Comparison of ENCODE assay signal across 10 cellular contexts in genomic region chr13:108508263-108508662, GRCh38.
DNase-seq lines count a peak whose midpoint lies in the region; ATAC-seq and TF ChIP-seq lines count a peak whose summit lies in the region.
"Had no signal": no experiment of that assay in that cellular context is flagged by ENCODE, and none has a peak within 500 bp of the region (broad histone marks: within the 10 kb centered on the region; RNA-seq: fewer than 3 reads in every experiment).

No MANE protein-coding gene starts in this region.

- no peak overlapping the region for H2BK120ac ChIP-seq in mesenchymal stem cell (ENCODE audit: low read depth, low read length)

- no peaks in the 10 kb centered on the region for H3K4me1 Mint-ChIP-seq in Calu3 (ENCODE audit: low read depth, unreplicated experiment)
- H3K4me1 Mint-ChIP-seq: memory B cell had no signal

- H3K27ac Mint-ChIP-seq in Calu3 (ENCODE audit: unreplicated experiment), result no peak overlapping the region
- H3K27ac Mint-ChIP-seq: memory B cell had no signal

- peak; percentile 34; the same call in 1 of the 2 replicates for TF ChIP-seq RAD21 in Ishikawa (IDR thresholded peaks at IDR 0.05; ENCODE audit: low read depth)

- H3K18ac ChIP-seq in mesenchymal stem cell (ENCODE audit: low read depth in 1 of 2, low read length in 2 of 2), result no peak overlapping the region

- no peak overlapping the region for H3K4me3 Mint-ChIP-seq in Calu3 (ENCODE audit: low read depth, unreplicated experiment)
- H3K4me3 Mint-ChIP-seq: memory B cell had no signal

- H3K23ac ChIP-seq in mesenchymal stem cell (ENCODE audit: low read length in 2 of 2), result no peak overlapping the region

- H2BK15ac ChIP-seq in mesenchymal stem cell (ENCODE audit: low read depth, poor library complexity, severe bottlenecking), result no peak overlapping the region

- H3K9ac ChIP-seq in mesenchymal stem cell (ENCODE audit: low read length), result no peak overlapping the region

- H3K79me1 ChIP-seq in mesenchymal stem cell (replicated peaks; ENCODE audit: low read length, poor library complexity, severe bottlenecking), result no peaks in the 10 kb centered on the region

- H3K27me3 Mint-ChIP-seq in Calu3 (ENCODE audit: unreplicated experiment), result no peaks in the 10 kb centered on the region
- H3K27me3 Mint-ChIP-seq: memory B cell had no signal

- no peak overlapping the region for H2AK5ac ChIP-seq in mesenchymal stem cell (ENCODE audit: low read length, severe bottlenecking)

- H3K4ac ChIP-seq in mesenchymal stem cell (ENCODE audit: low read depth in 1 of 2, low read length in 2 of 2), result no peak overlapping the region

- no peak overlapping the region for H2AFZ ChIP-seq in mesenchymal stem cell (ENCODE audit: low read depth, low read length)

- no peak overlapping the region for H2BK5ac ChIP-seq in mesenchymal stem cell (ENCODE audit: low read depth, low read length, poor library complexity, severe bottlenecking)

- H3K14ac ChIP-seq in mesenchymal stem cell (ENCODE audit: low read length in 2 of 2), result no peak overlapping the region

- CTCF ChIA-PET in Calu3 (lab: Charles Lee), result no interaction called here

- H4K91ac ChIP-seq in mesenchymal stem cell (ENCODE audit: low read length), result no peak overlapping the region

- no peaks in the 10 kb centered on the region for H3K36me3 ChIP-seq in mesenchymal stem cell (ENCODE audit: control insufficient read depth in 1 of 2, insufficient read depth in 2 of 2, low read depth in 1 of 2, low read length in 2 of 2)

- DNase-seq in Calu3 (peak; percentile 0), astrocyte of the hippocampus (ENCODE audit: low read depth, low spot score) (peak; percentile 69), mesenchymal stem cell (peak; percentile 41), GOT3 (lab: John Stamatoyannopoulos, UW) (no peak)
- DNase-seq in activated CD4-positive, alpha-beta T cell treated with anti-CD3 and anti-CD28 coated beads for 4 hours, result no peak
- DNase-seq: activated effector memory CD4-positive, alpha-beta T cell treated with Interleukin-2 at 50 U/mL for 16 hours had no signal

- TF ChIP-seq CTCF in Calu3 (IDR thresholded peaks at IDR 0.05; ENCODE audit: unreplicated experiment), result peak; percentile 18

- TF ChIP-seq EP300 in Ishikawa (IDR thresholded peaks at IDR 0.05; ENCODE audit: borderline replicate concordance), result no peak

- no TSS peak for BruUV-seq in Calu3 (replicated peaks; lab: Mats Ljungman, UMichigan)

- no peaks in the 10 kb centered on the region for H3K27me3 ChIP-seq in mesenchymal stem cell (ENCODE audit: control insufficient read depth in 1 of 2, insufficient read depth in 1 of 2, low read length in 2 of 2)

- H3K9me3 Mint-ChIP-seq in Calu3 (ENCODE audit: low read depth, unreplicated experiment), result no peaks in the 10 kb centered on the region

- H3K4me3 ChIP-seq in mesenchymal stem cell (ENCODE audit: insufficient read depth in 1 of 2, low read depth in 1 of 2, low read length in 2 of 2), result no peak overlapping the region

- no peak overlapping the region for H3K27ac ChIP-seq in mesenchymal stem cell (ENCODE audit: low read length, poor library complexity, severe bottlenecking)

- WGBS in mesenchymal stem cell, result 0% methylated on average over 1 of the region's 1 CpG

- no peak for ATAC-seq in GM19328 (IDR thresholded peaks at IDR 0.05; ENCODE audit: unreplicated experiment)
- no peak for ATAC-seq in GM19351 (IDR thresholded peaks at IDR 0.05; ENCODE audit: unreplicated experiment)

- H3K4me2 ChIP-seq in mesenchymal stem cell (ENCODE audit: low read length, poor library complexity, severe bottlenecking), result no peak overlapping the region

- H2BK12ac ChIP-seq in mesenchymal stem cell (ENCODE audit: low read length in 2 of 2), result no peak overlapping the region

- no peaks in the 10 kb centered on the region for H3K9me3 ChIP-seq in mesenchymal stem cell (ENCODE audit: control insufficient read depth, low read length)

- no peaks in the 10 kb centered on the region for H3K36me3 Mint-ChIP-seq in Calu3 (ENCODE audit: insufficient read depth, unreplicated experiment)
- H3K36me3 Mint-ChIP-seq: memory B cell had no signal

- intact Hi-C loops in Calu3 (cut with micrococcal nuclease; ENCODE audit: unreplicated experiment), result loop anchor here (5.0 kb wide), 2 partner anchors 166 to 186 kb away; no protein-coding TSS in a partner anchor

- no peak overlapping the region for H4K8ac ChIP-seq in mesenchymal stem cell (ENCODE audit: low read length)

- H3K4me1 ChIP-seq in mesenchymal stem cell (ENCODE audit: control insufficient read depth, insufficient read depth, low read depth, low read length), result no peaks in the 10 kb centered on the region

TF ChIP-seq in Ishikawa, 13 proteins besides CTCF, POLR2A, EP300 and RAD21:
- TF ChIP-seq REST (IDR thresholded peaks at IDR 0.05; ENCODE audit: low read depth) (no peak), USF1 (IDR thresholded peaks at IDR 0.05) (no peak), NFIC (IDR thresholded peaks at IDR 0.05) (no peak), MAX (IDR thresholded peaks at IDR 0.05) (no peak), TCF12 (IDR thresholded peaks at IDR 0.05; ENCODE audit: low read depth) (no peak), TEAD4 (IDR thresholded peaks at IDR 0.05) (no peak), ZBTB7A (IDR thresholded peaks at IDR 0.05; ENCODE audit: low read depth) (no peak), EGR1 (IDR thresholded peaks at IDR 0.05) (no peak), TAF1 (IDR thresholded peaks at IDR 0.05; ENCODE audit: low read depth) (no peak), CEBPB (IDR thresholded peaks at IDR 0.05) (no peak), YY1 (IDR thresholded peaks at IDR 0.05; ENCODE audit: low read depth) (no peak), CREB1 (IDR thresholded peaks at IDR 0.05; ENCODE audit: low read depth) (no peak), FOXM1 (IDR thresholded peaks at IDR 0.05; ENCODE audit: borderline replicate concordance, low read depth) (no peak)

Comparison
In these comparisons a context has a peak if more than half of its experiments do, and no peak if none do; other contexts are left out.
1. DNase-seq: peak in Calu3 (single experiment), astrocyte of the hippocampus (single experiment) and mesenchymal stem cell (single experiment); none in activated CD4-positive, alpha-beta T cell treated with anti-CD3 and anti-CD28 coated beads for 4 hours (0 of 2) and GOT3 (single experiment).